Comparison of ENCODE assay signal across 8 cellular contexts in genomic region chr6:69894578-69895347, GRCh38. TPM values are rescaled to one million over a fixed set of nuclear protein-coding genes. Genes with fewer than 3 reads are reported as not detected.
A peak's percentile ranks its signal among the peaks of the same experiment; 100 is the strongest.
DNase-seq lines count a peak whose midpoint lies in the region; ATAC-seq and TF ChIP-seq lines count a peak whose summit lies in the region.

No MANE protein-coding gene starts in this region.

- POLR2A ChIA-PET in CD4-positive, alpha-beta T cell (lab: Charles Lee) = no interaction called here

- CTCF ChIA-PET in CD4-positive, alpha-beta T cell (lab: Charles Lee) = no interaction called here

- H3K4me3 Mint-ChIP-seq in CD4-positive, alpha-beta T cell = no peak overlapping the region
- no peak overlapping the region for H3K4me3 Mint-ChIP-seq in T-helper 17 cell

- H3K9me3 Mint-ChIP-seq in CD4-positive, alpha-beta T cell = peaks cover 2% of the 10 kb centered on the region

- H3K27ac ChIP-seq in HL-60 (replicated peaks) = peak overlapping the region; percentile 51
- no peak overlapping the region for H3K27ac ChIP-seq in CD4-positive, alpha-beta T cell (ENCODE audit: low read depth, low read length)

- no peak overlapping the region for H3K4me3 ChIP-seq in HL-60 (replicated peaks; ENCODE audit: insufficient read depth, low read length)
- H3K4me3 ChIP-seq in astrocyte of the spinal cord (ENCODE audit: low read depth, low read length) = no peak overlapping the region

- no peak for TF ChIP-seq CTCF in HL-60 (IDR thresholded peaks at IDR 0.05; ENCODE audit: insufficient read depth, low read length)
- TF ChIP-seq CTCF in astrocyte of the spinal cord (IDR thresholded peaks at IDR 0.05; ENCODE audit: low read depth, low read length) = no peak
- no peak for TF ChIP-seq CTCF in CD4-positive, alpha-beta T cell (IDR thresholded peaks at IDR 0.05)

- in situ Hi-C loops in astrocyte of the spinal cord (cut with HindIII; ENCODE audit: low sequenced_read_pairs) = no loop called here

- no peaks in the 10 kb centered on the region for H3K9me3 ChIP-seq in CD4-positive, alpha-beta T cell (ENCODE audit: control insufficient read depth, low read length)
- H3K9me3 ChIP-seq in T-helper 17 cell (ENCODE audit: control insufficient read depth, low read length, poor library complexity, severe bottlenecking) = no peaks in the 10 kb centered on the region

- no peaks in the 10 kb centered on the region for H3K4me1 Mint-ChIP-seq in CD4-positive, alpha-beta T cell (ENCODE audit: low read depth)
- no peaks in the 10 kb centered on the region for H3K4me1 Mint-ChIP-seq in T-helper 17 cell

- ATAC-seq in GM19397 (IDR thresholded peaks at IDR 0.05; ENCODE audit: unreplicated experiment) = peak; percentile 65
- ATAC-seq in CD4-positive, alpha-beta T cell (ENCODE audit: poor library complexity) = no peak
- ATAC-seq in T-helper 17 cell = no peak

- no peaks in the 10 kb centered on the region for H3K27me3 Mint-ChIP-seq in CD4-positive, alpha-beta T cell
- H3K27me3 Mint-ChIP-seq in T-helper 17 cell = no peaks in the 10 kb centered on the region

- H3K27ac Mint-ChIP-seq in CD4-positive, alpha-beta T cell = no peak overlapping the region
- no peak overlapping the region for H3K27ac Mint-ChIP-seq in T-helper 17 cell

- H3K36me3 Mint-ChIP-seq in CD4-positive, alpha-beta T cell (ENCODE audit: low read depth) = no peaks in the 10 kb centered on the region
- no peaks in the 10 kb centered on the region for H3K36me3 Mint-ChIP-seq in T-helper 17 cell (ENCODE audit: low read depth)

- DNase-seq in HL-60 (ENCODE audit: low read depth in 1 of 2, low spot score in 1 of 2) (peak in 1 of 2 experiments; percentile 71), astrocyte of the spinal cord (ENCODE audit: low read depth, low spot score) (peak; percentile 50), renal cortical epithelial cell (ENCODE audit: low read depth) (peak; percentile 85), LoVo (ENCODE audit: low spot score) (no peak), T-helper 17 cell (no peak)
- no peak for DNase-seq in stimulated activated CD4-positive, alpha-beta T cell treated with anti-CD3 and anti-CD28 coated beads, Interleukin-2, amount 100 ng/mL, for 24 hours
- DNase-seq in CD4-positive, alpha-beta T cell = no peak

- H3K27me3 ChIP-seq in HL-60 (ENCODE audit: insufficient read depth, poor library complexity, severe bottlenecking) = no peaks in the 10 kb centered on the region
- H3K27me3 ChIP-seq in CD4-positive, alpha-beta T cell (ENCODE audit: control insufficient read depth, insufficient read depth, low read length) = no peaks in the 10 kb centered on the region

- intact Hi-C loops in CD4-positive, alpha-beta T cell (cut with DNase I, micrococcal nuclease) = no loop called here

RNA-seq across cellular contexts. Expression of gene COL19A1, which starts 28.4 kb away (rescaled TPM):
- total RNA-seq in renal cortical epithelial cell = not detected in 2 replicates
- not detected for total RNA-seq in CD4-positive, alpha-beta T cell
- 1 to 10 TPM in 1 of 2 donors, not detected in 1; 1.5 TPM for total RNA-seq in T-helper 17 cell

Comparison
In these comparisons a context has a peak if more than half of its experiments do, and no peak if none do; other contexts are left out.
1. DNase-seq: peak in astrocyte of the spinal cord (single experiment) and renal cortical epithelial cell (single experiment); none in LoVo (single experiment), stimulated activated CD4-positive, alpha-beta T cell treated with anti-CD3 and anti-CD28 coated beads, Interleukin-2, amount 100 ng/mL, for 24 hours (0 of 2), CD4-positive, alpha-beta T cell (0 of 10) and T-helper 17 cell (0 of 3).